In the genomic region with DNA sequence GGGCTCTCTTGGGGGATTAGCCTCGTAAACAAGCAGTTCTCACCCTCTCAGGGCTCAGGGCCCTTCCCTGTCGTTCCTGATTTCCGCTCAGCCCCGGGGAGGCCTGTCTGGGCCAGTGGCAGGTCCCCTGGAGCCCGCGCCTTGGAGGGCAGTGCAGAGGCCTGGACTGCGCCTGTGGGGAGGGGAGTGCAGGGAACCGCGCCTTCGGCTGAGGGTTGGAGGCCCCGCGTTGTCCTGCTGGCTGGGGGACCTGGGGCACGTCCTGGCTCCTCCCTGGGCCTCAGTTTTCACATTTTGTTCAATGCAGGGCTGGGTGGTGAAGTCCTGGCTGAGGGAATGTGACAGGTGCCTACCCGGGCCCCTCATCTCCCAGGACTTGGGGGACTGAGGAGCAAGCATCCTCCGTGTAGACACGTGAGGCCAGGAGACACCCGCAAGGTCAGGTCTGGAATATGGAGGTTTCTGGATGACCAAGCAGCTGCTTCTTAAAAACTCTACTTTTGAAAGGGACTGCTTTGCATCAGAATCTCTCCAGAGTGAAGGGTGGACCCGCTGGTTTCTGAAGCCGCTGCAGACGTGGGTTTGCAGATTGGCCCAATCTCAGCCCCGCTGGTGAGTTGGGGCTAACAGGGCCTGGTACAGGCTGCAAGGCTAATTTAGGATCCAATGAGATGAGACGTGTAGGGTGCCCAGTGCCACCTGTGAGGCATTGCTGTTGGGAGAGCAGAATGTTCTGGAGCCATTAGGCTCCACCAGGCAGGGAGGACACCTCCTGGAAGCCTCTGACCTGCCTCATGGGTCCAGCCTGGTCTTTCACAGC, we compare ENCODE assay signal across 18 cellular contexts.
DNase-seq lines count a peak whose midpoint lies in the region; TF ChIP-seq lines count a peak whose summit lies in the region.
"Had no signal": no experiment of that assay in that cellular context is flagged by ENCODE, and none has a peak within 500 bp of the region (broad histone marks: within the 10 kb centered on the region; RNA-seq: fewer than 3 reads in every experiment).

No MANE protein-coding gene starts in this region.

- H2BK120ac ChIP-seq in H9 (ENCODE audit: low read depth, low read length, poor library complexity, severe bottlenecking): no peak overlapping the region

- H4K5ac ChIP-seq in H9 (ENCODE audit: insufficient read length, low read depth, low read length): no peak overlapping the region

- H2BK12ac ChIP-seq in H9 (ENCODE audit: insufficient read length, low read depth, low read length): no peak overlapping the region

- H3K36me3 ChIP-seq in BLaER1 treated with 17β-estradiol and CSF1 and Interleukin-3, amounts not matched to agents 10 nM and 100 nM: no peaks in the 10 kb centered on the region
- H3K36me3 ChIP-seq: Peyer's patch had no signal

- H3K79me2 ChIP-seq in H9 (ENCODE audit: insufficient read depth, low read length): no peaks in the 10 kb centered on the region

- H4K8ac ChIP-seq in H9 (replicated peaks; ENCODE audit: insufficient read length, low read depth, low read length): no peak overlapping the region

- H3K23ac ChIP-seq in H9 (ENCODE audit: insufficient read length, low read depth, low read length): no peak overlapping the region

- H3K4me1 Mint-ChIP-seq in H9 (peaks cover 7 to 26% of the 10 kb centered on the region in 2 experiments), chondrocyte (ENCODE audit: low read depth) (no peaks in the 10 kb centered on the region)
- H3K4me1 Mint-ChIP-seq: CD14-positive monocyte had no signal

- H3K9me3 ChIP-seq in BLaER1 treated with 17β-estradiol and CSF1 and Interleukin-3, amounts not matched to agents 10 nM and 100 nM (replicated peaks in 1 of 11): no peaks in the 10 kb centered on the region
- H3K9me3 ChIP-seq in H9 (ENCODE audit: control insufficient read depth, low read depth, low read length): no peaks in the 10 kb centered on the region
- H3K9me3 ChIP-seq: Peyer's patch had no signal

- H3K4me3 ChIP-seq in BLaER1 treated with 17β-estradiol and CSF1 and Interleukin-3, amounts not matched to agents 10 nM and 100 nM: no peak overlapping the region
- H3K4me3 ChIP-seq: GM23248, Peyer's patch, SK-N-MC had no signal

- TF ChIP-seq CTCF in H9 (conservative IDR thresholded peaks at IDR 0.05) (no peak), chondrocyte (IDR thresholded peaks at IDR 0.05) (no peak)

- no peak overlapping the region for H2BK20ac ChIP-seq in H9 (ENCODE audit: low read depth, low read length, poor library complexity, severe bottlenecking)

- intact Hi-C loops in posterior vena cava (cut with DNase I): no loop called here

- no peaks in the 10 kb centered on the region for H3K79me1 ChIP-seq in H9 (ENCODE audit: insufficient read depth, low read depth, low read length, poor library complexity, severe bottlenecking)

- H3T11ph ChIP-seq in H9 (ENCODE audit: low read length): no peak overlapping the region

- H3K56ac ChIP-seq in H9 (ENCODE audit: insufficient read length, low read depth, low read length): no peak overlapping the region

- H3K23me2 ChIP-seq in H9 (ENCODE audit: insufficient read length, low read depth, low read length, poor library complexity, severe bottlenecking): no peaks in the 10 kb centered on the region

- H2AFZ ChIP-seq in H9 (ENCODE audit: low read length): no peak overlapping the region
- H2AFZ ChIP-seq: GM23248 had no signal

- H3K27ac Mint-ChIP-seq in H9 (peak overlapping the region in 1 of 3 experiments; percentile 67; a peak in 1 of 7 replicates), chondrocyte (ENCODE audit: unreplicated experiment) (no peak overlapping the region)

- H3K4me1 ChIP-seq in BLaER1 treated with 17β-estradiol and CSF1 and Interleukin-3, amounts not matched to agents 10 nM and 100 nM: peaks cover 4 to 39% (median 22%) of the 10 kb centered on the region in 10 experiments
- H3K4me1 ChIP-seq in H9 (ENCODE audit: insufficient read depth, low read length): no peaks in the 10 kb centered on the region

- peaks cover 0 to 8% (median 0%) of the 10 kb centered on the region in 11 experiments; a peak in 4 of 22 replicates for H4K20me1 ChIP-seq in BLaER1 treated with 17β-estradiol and CSF1 and Interleukin-3, amounts not matched to agents 10 nM and 100 nM
- H4K20me1 ChIP-seq in H9 (ENCODE audit: control insufficient read depth, insufficient read depth, insufficient read length): no peaks in the 10 kb centered on the region

- H3K27me3 Mint-ChIP-seq in H9 (ENCODE audit: low read depth) (peaks cover 2% of the 10 kb centered on the region; the same call in 1 of the 2 replicates), chondrocyte (ENCODE audit: low read depth) (peaks cover 13% of the 10 kb centered on the region)

- no peak overlapping the region for H4K91ac ChIP-seq in H9 (ENCODE audit: insufficient read length, low read depth, low read length)

- H2AK5ac ChIP-seq in H9 (ENCODE audit: insufficient read length, low read length): no peak overlapping the region

- peak overlapping the region in 6 of 11 experiments; percentile 2 to 25 (median 16); a peak in 6 of 22 replicates for H3K4me2 ChIP-seq in BLaER1 treated with 17β-estradiol and CSF1 and Interleukin-3, amounts not matched to agents 10 nM and 100 nM
- no peak overlapping the region for H3K4me2 ChIP-seq in H9 (ENCODE audit: insufficient read depth, insufficient read length, low read length)

- peaks cover 7 to 35% (median 21%) of the 10 kb centered on the region in 11 experiments; a peak in 17 of 22 replicates for H3K27me3 ChIP-seq in BLaER1 treated with 17β-estradiol and CSF1 and Interleukin-3, amounts not matched to agents 10 nM and 100 nM
- no peaks in the 10 kb centered on the region for H3K27me3 ChIP-seq in H9 (ENCODE audit: insufficient read depth, low read length)
- H3K27me3 ChIP-seq: Peyer's patch had no signal

- H3K4me3 Mint-ChIP-seq in H9 (no peak overlapping the region), chondrocyte (ENCODE audit: unreplicated experiment) (no peak overlapping the region)

- no peak overlapping the region for H3K27ac ChIP-seq in BLaER1 treated with 17β-estradiol and CSF1 and Interleukin-3, amounts not matched to agents 10 nM and 100 nM
- no peak overlapping the region for H3K27ac ChIP-seq in H9 (ENCODE audit: insufficient read length, low read depth, low read length)
- H3K27ac ChIP-seq: GM23248, Peyer's patch, SK-N-MC had no signal

- H2BK5ac ChIP-seq in H9 (ENCODE audit: insufficient read length, low read length): no peak overlapping the region

- DNase-seq in H9 (no peak), chondrocyte (ENCODE audit: low spot score) (peak; percentile 83), posterior vena cava (ENCODE audit: low spot score) (peak; percentile 74), HuH-7 (ENCODE audit: low spot score) (no peak), SIG-M5 treated with dmso at 0.1 percent for 504 hours (lab: John Stamatoyannopoulos, UW; ENCODE audit: unreplicated experiment) (no peak), DMS53 treated with DMSO at 0.1 percent for 48 hours (lab: John Stamatoyannopoulos, UW; ENCODE audit: unreplicated experiment) (no peak)
- DNase-seq: COR-L47, GDM1, GM23248, KBM-7, MV-4-11, NCI-H1930, NCI-H226, Right ventricle myocardium superior had no signal

- H3K14ac ChIP-seq in H9 (ENCODE audit: insufficient read depth, low read length): peak overlapping the region; percentile 10; the same call in 1 of the 2 replicates

- no peak overlapping the region for H3K4ac ChIP-seq in H9 (ENCODE audit: low read depth, low read length)

- H3K36me3 Mint-ChIP-seq in H9 (ENCODE audit: insufficient read depth in 1 of 3, low read depth in 3 of 3) (no peaks in the 10 kb centered on the region), chondrocyte (ENCODE audit: low read depth) (no peaks in the 10 kb centered on the region)
- H3K36me3 Mint-ChIP-seq: CD14-positive monocyte had no signal

- no peaks in the 10 kb centered on the region; a peak in 1 of 5 replicates for H3K9me3 Mint-ChIP-seq in H9
- no peaks in the 10 kb centered on the region for H3K9me3 Mint-ChIP-seq in chondrocyte (ENCODE audit: low read depth)

- no peak overlapping the region for H3K9ac ChIP-seq in BLaER1 treated with 17β-estradiol and CSF1 and Interleukin-3, amounts not matched to agents 10 nM and 100 nM
- H3K9ac ChIP-seq in H9 (ENCODE audit: extremely low read depth, insufficient read length, low read length): no peak overlapping the region
- H3K9ac ChIP-seq: GM23248 had no signal

- no peak overlapping the region for H2BK15ac ChIP-seq in H9 (ENCODE audit: low read depth, low read length)

- WGBS in H9 (ENCODE audit: extremely low coverage, insufficient read length, low lambda C conversion rate): no CpG with 5 or more reads among the region's 22 CpGs

- H3K18ac ChIP-seq in H9 (ENCODE audit: insufficient read length, low read depth, low read length): no peak overlapping the region

Comparison
In these comparisons a context has a peak if more than half of its experiments do, and no peak if none do; other contexts are left out.
1. DNase-seq: peak in chondrocyte (single experiment) and posterior vena cava (single experiment); none in H9 (single experiment), HuH-7 (single experiment), SIG-M5 treated with dmso at 0.1 percent for 504 hours (single experiment) and DMS53 treated with DMSO at 0.1 percent for 48 hours (single experiment).